14 cellular contexts compared by ENCODE assay signal in genomic region chr17:82324566-82325285, GRCh38. TPM values are rescaled to one million over a fixed set of nuclear protein-coding genes. Genes with fewer than 3 reads are reported as not detected.
DNase-seq lines count a peak whose midpoint lies in the region; ATAC-seq, FAIRE-seq and TF ChIP-seq lines count a peak whose summit lies in the region.
"Had no signal": no experiment of that assay in that cellular context is flagged by ENCODE, and none has a peak within 500 bp of the region (broad histone marks: within the 10 kb centered on the region; RNA-seq: fewer than 3 reads in every experiment).

No MANE protein-coding gene starts in this region.

- no peaks in the 10 kb centered on the region for H3K36me3 ChIP-seq in BLaER1 treated with 17β-estradiol and CSF1 and Interleukin-3, amounts not matched to agents 10 nM and 100 nM
- no peaks in the 10 kb centered on the region for H3K36me3 ChIP-seq in mucosa of stomach (ENCODE audit: control insufficient read depth, insufficient read depth, low read length)
- H3K36me3 ChIP-seq: ovary, suprapubic skin had no signal

- TF ChIP-seq POLR2A in A549 (IDR thresholded peaks at IDR 0.05; ENCODE audit: low read length) = no peak

- no peaks in the 10 kb centered on the region for H3K9me3 Mint-ChIP-seq in activated T-cell treated with anti-CD3 and anti-CD28 coated beads, Interleukin-2, amount 50 U/mL, for 72 hours
- H3K9me3 Mint-ChIP-seq in natural killer cell treated with Interleukin-12 subunit alpha and Interleukin-12 subunit beta and Interleukin-15 and Interleukin-18, amount 100 ng/mL, for 72 hours = no peaks in the 10 kb centered on the region
- H3K9me3 Mint-ChIP-seq in nephron progenitor cell = no peaks in the 10 kb centered on the region
- H3K9me3 Mint-ChIP-seq: central memory CD8-positive, alpha-beta T cell; endodermal cell had no signal

- H3K4me3 ChIP-seq in A549 (no peak overlapping the region), mucosa of stomach (ENCODE audit: low read length) (no peak overlapping the region)
- no peak overlapping the region for H3K4me3 ChIP-seq in BLaER1 treated with 17β-estradiol and CSF1 and Interleukin-3, amounts not matched to agents 10 nM and 100 nM
- H3K4me3 ChIP-seq: ovary, suprapubic skin had no signal

- CTCF ChIA-PET in A549 (lab: Yijun Ruan, JAX) = interaction anchor here (0.8 to 15.6 kb wide), 8 partner anchors 9 to 119 kb away, joined by 3 to 343 read pairs (median 4); partner anchors contain the start of gene SECTM1

- H3K27ac ChIP-seq in A549 = peak overlapping the region in 1 of 2 experiments; percentile 12; a peak in 1 of 6 replicates
- H3K27ac ChIP-seq in BLaER1 treated with 17β-estradiol and CSF1 and Interleukin-3, amounts not matched to agents 10 nM and 100 nM = no peak overlapping the region
- H3K27ac ChIP-seq: ovary, suprapubic skin had no signal

- peak; percentile 12 to 14; a peak in 3 of 6 replicates for ATAC-seq in A549
- ATAC-seq in activated T-cell treated with anti-CD3 and anti-CD28 coated beads, Interleukin-2, amount 50 U/mL, for 72 hours (replicated peaks in 1 of 2) = peak in 1 of 2 donors; percentile 10
- no peak for ATAC-seq in natural killer cell treated with Interleukin-12 subunit alpha and Interleukin-12 subunit beta and Interleukin-15 and Interleukin-18, amount 100 ng/mL, for 72 hours

- H3K27me3 ChIP-seq in BLaER1 treated with 17β-estradiol and CSF1 and Interleukin-3, amounts not matched to agents 10 nM and 100 nM = peaks cover 13 to 53% (median 27%) of the 10 kb centered on the region in 11 experiments; a peak in 20 of 22 replicates
- no peaks in the 10 kb centered on the region for H3K27me3 ChIP-seq in mucosa of stomach (ENCODE audit: control insufficient read depth, insufficient read depth, low read length)
- H3K27me3 ChIP-seq: ovary had no signal

- POLR2A ChIA-PET in A549 (lab: Yijun Ruan, JAX) = no interaction called here

- H3K4me2 ChIP-seq in A549 = no peak overlapping the region
- H3K4me2 ChIP-seq in BLaER1 treated with 17β-estradiol and CSF1 and Interleukin-3, amounts not matched to agents 10 nM and 100 nM = peak overlapping the region; percentile 19 to 77 (median 64); a peak in 20 of 22 replicates

- TF ChIP-seq EP300 in A549 (IDR thresholded peaks at IDR 0.05) = no peak

- peaks cover 24% of the 10 kb centered on the region for H3K4me1 ChIP-seq in A549
- H3K4me1 ChIP-seq in BLaER1 treated with 17β-estradiol and CSF1 and Interleukin-3, amounts not matched to agents 10 nM and 100 nM = peaks cover 9 to 67% (median 42%) of the 10 kb centered on the region in 10 experiments; a peak in 19 of 20 replicates
- H3K4me1 ChIP-seq in mucosa of stomach (ENCODE audit: control insufficient read depth, insufficient read depth, low read length) = peaks cover 61% of the 10 kb centered on the region

- no peak for TF ChIP-seq CTCF in A549 (IDR thresholded peaks at IDR 0.05)
- no peak for TF ChIP-seq CTCF in nephron progenitor cell (IDR thresholded peaks at IDR 0.05)

- peaks cover 6 to 14% of the 10 kb centered on the region in 2 donors for H3K36me3 Mint-ChIP-seq in activated T-cell treated with anti-CD3 and anti-CD28 coated beads, Interleukin-2, amount 50 U/mL, for 72 hours (ENCODE audit: insufficient read depth in 2 of 2)
- H3K36me3 Mint-ChIP-seq in natural killer cell treated with Interleukin-12 subunit alpha and Interleukin-12 subunit beta and Interleukin-15 and Interleukin-18, amount 100 ng/mL, for 72 hours = no peaks in the 10 kb centered on the region
- H3K36me3 Mint-ChIP-seq in nephron progenitor cell (ENCODE audit: low read depth) = no peaks in the 10 kb centered on the region

- no peaks in the 10 kb centered on the region for H3K9me3 ChIP-seq in A549
- peaks cover 0 to 2% (median 0%) of the 10 kb centered on the region in 11 experiments; a peak in 5 of 22 replicates for H3K9me3 ChIP-seq in BLaER1 treated with 17β-estradiol and CSF1 and Interleukin-3, amounts not matched to agents 10 nM and 100 nM (replicated peaks in 1 of 11)
- no peaks in the 10 kb centered on the region for H3K9me3 ChIP-seq in mucosa of stomach (ENCODE audit: control insufficient read depth, low read length)
- H3K9me3 ChIP-seq: ovary, suprapubic skin had no signal

- peaks cover 24% of the 10 kb centered on the region for H3K4me1 Mint-ChIP-seq in activated T-cell treated with anti-CD3 and anti-CD28 coated beads, Interleukin-2, amount 50 U/mL, for 72 hours (ENCODE audit: low read depth)
- peaks cover 5 to 6% of the 10 kb centered on the region in 2 donors for H3K4me1 Mint-ChIP-seq in natural killer cell treated with Interleukin-12 subunit alpha and Interleukin-12 subunit beta and Interleukin-15 and Interleukin-18, amount 100 ng/mL, for 72 hours (ENCODE audit: low read depth in 2 of 2)
- peaks cover 29% of the 10 kb centered on the region for H3K4me1 Mint-ChIP-seq in nephron progenitor cell

- peaks cover 0 to 36% (median 12%) of the 10 kb centered on the region in 11 experiments; a peak in 11 of 22 replicates for H4K20me1 ChIP-seq in BLaER1 treated with 17β-estradiol and CSF1 and Interleukin-3, amounts not matched to agents 10 nM and 100 nM

- no peak for TF ChIP-seq RAD21 in A549 (conservative IDR thresholded peaks at IDR 0.05 in 1 of 2, IDR thresholded peaks at IDR 0.05 in 1 of 2)

- peak overlapping the region in 1 of 11 experiments; percentile 31; a peak in 1 of 22 replicates for H3K9ac ChIP-seq in BLaER1 treated with 17β-estradiol and CSF1 and Interleukin-3, amounts not matched to agents 10 nM and 100 nM
- peak overlapping the region; percentile 50 for H3K9ac ChIP-seq in mucosa of stomach (ENCODE audit: low read length)

- no peak for FAIRE-seq in A549 (lab: Jason Lieb, UNC)

- no peaks in the 10 kb centered on the region for H3K27me3 Mint-ChIP-seq in activated T-cell treated with anti-CD3 and anti-CD28 coated beads, Interleukin-2, amount 50 U/mL, for 72 hours (ENCODE audit: low read depth)
- H3K27me3 Mint-ChIP-seq in natural killer cell treated with Interleukin-12 subunit alpha and Interleukin-12 subunit beta and Interleukin-15 and Interleukin-18, amount 100 ng/mL, for 72 hours = no peaks in the 10 kb centered on the region
- H3K27me3 Mint-ChIP-seq in nephron progenitor cell (ENCODE audit: low read depth, poor library complexity) = peaks cover 12% of the 10 kb centered on the region
- H3K27me3 Mint-ChIP-seq: central memory CD8-positive, alpha-beta T cell had no signal

- no peak overlapping the region for H3K27ac Mint-ChIP-seq in activated T-cell treated with anti-CD3 and anti-CD28 coated beads, Interleukin-2, amount 50 U/mL, for 72 hours
- H3K27ac Mint-ChIP-seq in natural killer cell treated with Interleukin-12 subunit alpha and Interleukin-12 subunit beta and Interleukin-15 and Interleukin-18, amount 100 ng/mL, for 72 hours = no peak overlapping the region
- no peak overlapping the region for H3K27ac Mint-ChIP-seq in nephron progenitor cell
- H3K27ac Mint-ChIP-seq: endodermal cell had no signal

- DNase-seq in A549 (ENCODE audit: low read depth in 1 of 2, low spot score in 1 of 2) (no peak), nephron progenitor cell (no peak), cerebellar nuclear complex (lab: John Stamatoyannopoulos, UW) (no peak)
- no peak for DNase-seq in activated T-cell treated with anti-CD3 and anti-CD28 coated beads, Interleukin-2, amount 50 U/mL, for 72 hours
- no peak for DNase-seq in natural killer cell treated with Interleukin-12 subunit alpha and Interleukin-12 subunit beta and Interleukin-15 and Interleukin-18, amount 100 ng/mL, for 72 hours (ENCODE audit: low spot score)
- DNase-seq: endodermal cell, NCI-H2029, NCI-H82 had no signal

- peak overlapping the region; percentile 79 to 85 for H3K4me3 Mint-ChIP-seq in activated T-cell treated with anti-CD3 and anti-CD28 coated beads, Interleukin-2, amount 50 U/mL, for 72 hours
- H3K4me3 Mint-ChIP-seq in natural killer cell treated with Interleukin-12 subunit alpha and Interleukin-12 subunit beta and Interleukin-15 and Interleukin-18, amount 100 ng/mL, for 72 hours = no peak overlapping the region
- H3K4me3 Mint-ChIP-seq in nephron progenitor cell = no peak overlapping the region
- H3K4me3 Mint-ChIP-seq: central memory CD8-positive, alpha-beta T cell; endodermal cell had no signal

- WGBS in A549 (ENCODE audit: missing lambda C conversion rate) = 59% methylated on average over 24 of the region's 25 CpGs

RNA-seq across cellular contexts. Expression of gene CD7, which starts 7.3 kb away (rescaled TPM):
- polyA plus RNA-seq in A549 (2011; rRNA removed) (not detected in 2 replicates), A549 (2017; fragmentation: RNase III; extraction: RNeasy Plus Mini Kit Qiagen cat#74134 plus additional on column Dnase treatment) (not detected in 3 replicates)
- polyA plus RNA-seq in A549 (2012; cell fraction: cytosol; rRNA removed) = not detected in 2 replicates
- 0.07 TPM in 1 of 2 replicates, not detected in the other for polyA plus RNA-seq in A549 (2012; cell fraction: nucleus; rRNA removed)
- not detected in 2 replicates for polyA minus RNA-seq in A549 (2011; rRNA and poly(A)+ RNA removed)
- total RNA-seq in activated T-cell treated with anti-CD3 and anti-CD28 coated beads, Interleukin-2, amount 50 U/mL, for 72 hours = 1,000 to 10,000 TPM in 1 of 2 donors, 100 to 1,000 TPM in 1; 845 to 1,007 TPM
- total RNA-seq in natural killer cell treated with Interleukin-12 subunit alpha and Interleukin-12 subunit beta and Interleukin-15 and Interleukin-18, amount 100 ng/mL, for 72 hours = 10 to 100 TPM; 61.8 to 73.6 TPM

RNA-seq across cellular contexts. Expression of gene SECTM1, which starts 8.8 kb away (rescaled TPM):
- 0.22 and 0.58 TPM in 2 replicates for polyA plus RNA-seq in A549 (2011; rRNA removed)
- 0.31 and 0.52 TPM in 2 replicates for polyA plus RNA-seq in A549 (2012; cell fraction: cytosol; rRNA removed)
- 0.58 and 0.83 TPM in 2 replicates for polyA plus RNA-seq in A549 (2012; cell fraction: nucleus; rRNA removed)
- 1.5 to 2.5 TPM (median 2.0 TPM) in 3 replicates for polyA plus RNA-seq in A549 (2017; fragmentation: RNase III; extraction: RNeasy Plus Mini Kit Qiagen cat#74134 plus additional on column Dnase treatment)
- polyA minus RNA-seq in A549 (2011; rRNA and poly(A)+ RNA removed) = not detected in 2 replicates
- 10 to 100 TPM in 1 of 2 donors, 1 to 10 TPM in 1; 3.3 to 12.6 TPM for total RNA-seq in activated T-cell treated with anti-CD3 and anti-CD28 coated beads, Interleukin-2, amount 50 U/mL, for 72 hours
- under 1 TPM in 1 of 2 donors, not detected in 1; 0.56 TPM for total RNA-seq in natural killer cell treated with Interleukin-12 subunit alpha and Interleukin-12 subunit beta and Interleukin-15 and Interleukin-18, amount 100 ng/mL, for 72 hours
- total RNA-seq: endodermal cell had no signal

RNA-seq across cellular contexts. Expression of gene TEX19, which starts 34.3 kb away (rescaled TPM):
- polyA plus RNA-seq in A549 (2011; rRNA removed) = 0.32 and 0.43 TPM in 2 replicates
- polyA plus RNA-seq in A549 (2012; cell fraction: cytosol; rRNA removed) = 0.74 and 0.80 TPM in 2 replicates
- 0.55 and 0.59 TPM in 2 replicates for polyA plus RNA-seq in A549 (2012; cell fraction: nucleus; rRNA removed)
- 0.50 to 0.66 TPM (median 0.55 TPM) in 3 replicates for polyA plus RNA-seq in A549 (2017; fragmentation: RNase III; extraction: RNeasy Plus Mini Kit Qiagen cat#74134 plus additional on column Dnase treatment)
- polyA minus RNA-seq in A549 (2011; rRNA and poly(A)+ RNA removed) = 0.44 and 0.58 TPM in 2 replicates
- under 1 TPM in 1 of 2 donors, not detected in 1; 0.17 TPM for total RNA-seq in activated T-cell treated with anti-CD3 and anti-CD28 coated beads, Interleukin-2, amount 50 U/mL, for 72 hours
- not detected for total RNA-seq in natural killer cell treated with Interleukin-12 subunit alpha and Interleukin-12 subunit beta and Interleukin-15 and Interleukin-18, amount 100 ng/mL, for 72 hours
- total RNA-seq: lung microvascular endothelial cell, ovary, suprapubic skin had no signal
- polyA plus RNA-seq: ovary had no signal

RNA-seq across cellular contexts. Expression of gene UTS2R, which starts 46.8 kb away (rescaled TPM):
- not detected in 2 replicates for polyA plus RNA-seq in A549 (2011; rRNA removed)
- polyA plus RNA-seq in A549 (2012; cell fraction: cytosol; rRNA removed) = not detected in 2 replicates
- 0.06 and 0.11 TPM in 2 replicates for polyA plus RNA-seq in A549 (2012; cell fraction: nucleus; rRNA removed)
- polyA plus RNA-seq in A549 (2017; fragmentation: RNase III; extraction: RNeasy Plus Mini Kit Qiagen cat#74134 plus additional on column Dnase treatment) = not detected in 3 replicates
- polyA minus RNA-seq in A549 (2011; rRNA and poly(A)+ RNA removed) = not detected in 2 replicates
- total RNA-seq in activated T-cell treated with anti-CD3 and anti-CD28 coated beads, Interleukin-2, amount 50 U/mL, for 72 hours = under 1 TPM in 1 of 2 donors, not detected in 1; 0.46 TPM
- total RNA-seq in natural killer cell treated with Interleukin-12 subunit alpha and Interleukin-12 subunit beta and Interleukin-15 and Interleukin-18, amount 100 ng/mL, for 72 hours = not detected
- total RNA-seq: lung microvascular endothelial cell, ovary, suprapubic skin had no signal
- polyA plus RNA-seq: ovary had no signal

RNA-seq across cellular contexts. Expression of gene CSNK1D, which starts 51.2 kb away (rescaled TPM):
- polyA plus RNA-seq in A549 (2011; rRNA removed) (130 and 139 TPM in 2 replicates), A549 (2017; fragmentation: RNase III; extraction: RNeasy Plus Mini Kit Qiagen cat#74134 plus additional on column Dnase treatment) (151 to 173 TPM (median 163 TPM) in 3 replicates)
- polyA plus RNA-seq in A549 (2012; cell fraction: cytosol; rRNA removed) = 182 and 192 TPM in 2 replicates
- 734 and 786 TPM in 2 replicates for polyA plus RNA-seq in A549 (2012; cell fraction: nucleus; rRNA removed)
- 105 and 128 TPM in 2 replicates for polyA minus RNA-seq in A549 (2011; rRNA and poly(A)+ RNA removed)
- 100 to 1,000 TPM; 166 to 170 TPM for total RNA-seq in activated T-cell treated with anti-CD3 and anti-CD28 coated beads, Interleukin-2, amount 50 U/mL, for 72 hours
- 100 to 1,000 TPM; 160 to 215 TPM for total RNA-seq in natural killer cell treated with Interleukin-12 subunit alpha and Interleukin-12 subunit beta and Interleukin-15 and Interleukin-18, amount 100 ng/mL, for 72 hours

Comparison
In these comparisons a context has a peak if more than half of its experiments do, and no peak if none do; other contexts are left out.
1. ATAC-seq: peak in A549 (2 of 2); none in natural killer cell treated with Interleukin-12 subunit alpha and Interleukin-12 subunit beta and Interleukin-15 and Interleukin-18, amount 100 ng/mL, for 72 hours (0 of 2).
2. H3K4me3 Mint-ChIP-seq: peak in activated T-cell treated with anti-CD3 and anti-CD28 coated beads, Interleukin-2, amount 50 U/mL, for 72 hours (2 of 2); none in natural killer cell treated with Interleukin-12 subunit alpha and Interleukin-12 subunit beta and Interleukin-15 and Interleukin-18, amount 100 ng/mL, for 72 hours (single experiment) and nephron progenitor cell (single experiment).
3. RNA of gene CD7, which starts 7.3 kb away (total RNA-seq): 845 to 1,007 TPM in activated T-cell treated with anti-CD3 and anti-CD28 coated beads, Interleukin-2, amount 50 U/mL, for 72 hours; 61.8 to 73.6 TPM in natural killer cell treated with Interleukin-12 subunit alpha and Interleukin-12 subunit beta and Interleukin-15 and Interleukin-18, amount 100 ng/mL, for 72 hours; every median in the first group is over 10 times any median in the second.